Comparison of ENCODE assay signal across 8 cellular contexts in genomic region chr3:4752201-4753072, GRCh38.
A peak's percentile ranks its signal among the peaks of the same experiment; 100 is the strongest.
DNase-seq lines count a peak whose midpoint lies in the region; ATAC-seq, FAIRE-seq and TF ChIP-seq lines count a peak whose summit lies in the region.

No MANE protein-coding gene starts in this region.

- peaks cover 10% of the 10 kb centered on the region for H3K36me3 Mint-ChIP-seq in astrocyte (ENCODE audit: low read depth, unreplicated experiment)

- ATAC-seq in HG02938 (IDR thresholded peaks at IDR 0.05; ENCODE audit: unreplicated experiment) (peak; percentile 26), lung (ENCODE audit: insufficient read depth, low FRiP score) (peak; percentile 10)

- H3K27ac Mint-ChIP-seq in astrocyte (ENCODE audit: unreplicated experiment) = no peak overlapping the region

- H2AFZ ChIP-seq in astrocyte (ENCODE audit: low read depth, low read length) = no peak overlapping the region

- DNase-seq in AG09309 (ENCODE audit: low read depth) (peak; percentile 85), astrocyte (ENCODE audit: low read depth) (peak; percentile 80), lung (ENCODE audit: low spot score) (no peak), NCI-H748 treated with DMSO at 0.1 percent for 48 hours (lab: John Stamatoyannopoulos, UW) (no peak), activated gamma-delta T cell (lab: John Stamatoyannopoulos, UW) (no peak), SHP77 (lab: John Stamatoyannopoulos, UW) (no peak)
- no peak for DNase-seq in activated effector memory CD4-positive, alpha-beta T cell treated with Interleukin-2 at 50 U/mL for 16 hours

- peaks cover 3% of the 10 kb centered on the region for H3K9me3 Mint-ChIP-seq in astrocyte (ENCODE audit: unreplicated experiment)

- peak overlapping the region; percentile 72 for H3K9ac ChIP-seq in astrocyte (ENCODE audit: low read length)

- H3K4me3 Mint-ChIP-seq in astrocyte (ENCODE audit: unreplicated experiment) = no peak overlapping the region

- TF ChIP-seq CTCF in AG09309 (IDR thresholded peaks at IDR 0.05; ENCODE audit: control insufficient read depth, insufficient read depth, low read depth, low read length, missing control alignments) (no peak), astrocyte (IDR thresholded peaks at IDR 0.05; ENCODE audit: insufficient read depth, low read depth, low read length) (no peak), lung (IDR thresholded peaks at IDR 0.05; ENCODE audit: control extremely low read depth, extremely low read depth) (no peak)

- H3K9me3 ChIP-seq in astrocyte (ENCODE audit: insufficient read depth, low read depth, low read length) (no peaks in the 10 kb centered on the region), lung (ENCODE audit: control insufficient read depth in 2 of 2, insufficient read depth in 1 of 2, low read length in 1 of 2) (no peaks in the 10 kb centered on the region)

- peaks cover 4% of the 10 kb centered on the region for H3K27me3 Mint-ChIP-seq in astrocyte (ENCODE audit: low read depth, unreplicated experiment)

- H3K4me2 ChIP-seq in astrocyte (ENCODE audit: low read length) = peak overlapping the region; percentile 71

- 60 to 80% methylated on average over 17 of the region's 17 CpGs for WGBS in lung, 2 donors

- peaks cover 4% of the 10 kb centered on the region for H3K27me3 ChIP-seq in astrocyte (ENCODE audit: insufficient read depth, low read length)
- no peaks in the 10 kb centered on the region for H3K27me3 ChIP-seq in lung (ENCODE audit: control insufficient read depth, insufficient read depth)

- peaks cover 26% of the 10 kb centered on the region for H3K4me1 ChIP-seq in astrocyte (ENCODE audit: insufficient read depth, low read length)
- H3K4me1 ChIP-seq in lung (ENCODE audit: control insufficient read depth in 2 of 2, insufficient read depth in 2 of 2, low read length in 2 of 2) = peaks cover 13 to 33% of the 10 kb centered on the region in 2 donors

- no peaks in the 10 kb centered on the region for H4K20me1 ChIP-seq in astrocyte (ENCODE audit: insufficient read depth, low read length)

- H3K4me3 ChIP-seq in AG09309 (ENCODE audit: control insufficient read depth, low read depth, low read length) (no peak overlapping the region), astrocyte (ENCODE audit: insufficient read depth, low read depth, low read length) (no peak overlapping the region), lung (no peak overlapping the region)

- H3K27ac ChIP-seq in astrocyte (ENCODE audit: low read depth, low read length) = peak overlapping the region; percentile 76
- peak overlapping the region in 1 of 2 donors; percentile 20 for H3K27ac ChIP-seq in lung (ENCODE audit: low read depth in 1 of 2, low read length in 1 of 2)

- H3K36me3 ChIP-seq in astrocyte (ENCODE audit: insufficient read depth, low read length) (no peaks in the 10 kb centered on the region), lung (ENCODE audit: control insufficient read depth in 2 of 2, insufficient read depth in 2 of 2, low read length in 2 of 2) (peaks cover 0 to 2% of the 10 kb centered on the region in 2 donors)

- H3K4me1 Mint-ChIP-seq in astrocyte (ENCODE audit: low read depth, unreplicated experiment) = peaks cover 27% of the 10 kb centered on the region

- H3K79me2 ChIP-seq in astrocyte (ENCODE audit: insufficient read depth, low read length) = no peaks in the 10 kb centered on the region

- no peak for FAIRE-seq in astrocyte (lab: Jason Lieb, UNC)

Comparison
In these comparisons a context has a peak if more than half of its experiments do, and no peak if none do; other contexts are left out.
1. DNase-seq: peak in AG09309 (single experiment) and astrocyte (single experiment); none in lung (single experiment), NCI-H748 treated with DMSO at 0.1 percent for 48 hours (single experiment), activated gamma-delta T cell (single experiment), SHP77 (0 of 2) and activated effector memory CD4-positive, alpha-beta T cell treated with Interleukin-2 at 50 U/mL for 16 hours (single experiment).